Comparison of ENCODE assay signal across 8 cellular contexts in genomic region chr3:128497305-128498126, GRCh38. TPM values are rescaled to one million over a fixed set of nuclear protein-coding genes. Genes with fewer than 3 reads are reported as not detected.
A peak's percentile ranks its signal among the peaks of the same experiment; 100 is the strongest.
DNase-seq lines count a peak whose midpoint lies in the region; ATAC-seq and TF ChIP-seq lines count a peak whose summit lies in the region.

No MANE protein-coding gene starts in this region.

- no peak overlapping the region for H3K27ac ChIP-seq in gastrocnemius medialis

- no peaks in the 10 kb centered on the region for H3K9me3 ChIP-seq in gastrocnemius medialis

- peaks cover 8 to 15% of the 10 kb centered on the region in 2 donors for H3K4me1 ChIP-seq in gastrocnemius medialis

- peak overlapping the region; percentile 65 for H3K4me3 Mint-ChIP-seq in activated naive CD8-positive, alpha-beta T cell treated with anti-CD3 and anti-CD28 coated beads, Interleukin-2, amount 50 U/mL, for 24 hours

- no peak for TF ChIP-seq POLR2A in gastrocnemius medialis (IDR thresholded peaks at IDR 0.05)

- peak; percentile 87 for DNase-seq in ELF-1 (ENCODE audit: low read depth, low spot score)
- DNase-seq in NCI-H1092 treated with DMSO at 0.1 percent for 48 hours (lab: John Stamatoyannopoulos, UW), result peak; percentile 76
- peak; percentile 50 for DNase-seq in T follicular helper cell (ENCODE audit: low read depth)
- DNase-seq in activated naive CD8-positive, alpha-beta T cell treated with anti-CD3 and anti-CD28 coated beads, Interleukin-2, amount 50 U/mL, for 24 hours, result peak; percentile 78
- DNase-seq in hippocampal formation (lab: John Stamatoyannopoulos, UW), result peak; percentile 21 to 70
- DNase-seq in gastrocnemius medialis, result no peak

- intact Hi-C loops in gastrocnemius medialis (cut with DNase I; ENCODE audit: low total_unique reads), result loop anchor here (1.0 to 5.0 kb wide), 6 partner anchors 71 to 423 kb away; no protein-coding TSS in a partner anchor

- H3K4me1 Mint-ChIP-seq in activated naive CD8-positive, alpha-beta T cell treated with anti-CD3 and anti-CD28 coated beads, Interleukin-2, amount 50 U/mL, for 24 hours, result peaks cover 5% of the 10 kb centered on the region

- peak; percentile 51 to 94 (median 72) for TF ChIP-seq CTCF in gastrocnemius medialis (IDR thresholded peaks at IDR 0.05 in 4 of 5, conservative IDR thresholded peaks at IDR 0.05 in 1 of 5)

- in situ Hi-C loops in gastrocnemius medialis (cut with MboI; ENCODE audit: low sequenced_read_pairs in 4 of 4), result loop anchor here in 1 of 4 donors (25.0 kb wide), 1 partner anchor 410 kb away; no protein-coding TSS in a partner anchor

- no peaks in the 10 kb centered on the region for H3K9me3 Mint-ChIP-seq in activated naive CD8-positive, alpha-beta T cell treated with anti-CD3 and anti-CD28 coated beads, Interleukin-2, amount 50 U/mL, for 24 hours

- H3K4me3 ChIP-seq in gastrocnemius medialis, result peak overlapping the region; percentile 50 to 64 (median 56)

- peak; percentile 57 for ATAC-seq in activated naive CD8-positive, alpha-beta T cell treated with anti-CD3 and anti-CD28 coated beads, Interleukin-2, amount 50 U/mL, for 24 hours
- ATAC-seq in gastrocnemius medialis (peak; percentile 68 to 72), GM18520 (IDR thresholded peaks at IDR 0.05; ENCODE audit: unreplicated experiment) (no peak), HG02973 (IDR thresholded peaks at IDR 0.05; ENCODE audit: unreplicated experiment) (no peak)

- H3K27ac Mint-ChIP-seq in activated naive CD8-positive, alpha-beta T cell treated with anti-CD3 and anti-CD28 coated beads, Interleukin-2, amount 50 U/mL, for 24 hours, result peak overlapping the region; percentile 58

- peaks cover 70 to 74% (median 72%) of the 10 kb centered on the region in 3 donors for H3K27me3 ChIP-seq in gastrocnemius medialis

- H3K27me3 Mint-ChIP-seq in activated naive CD8-positive, alpha-beta T cell treated with anti-CD3 and anti-CD28 coated beads, Interleukin-2, amount 50 U/mL, for 24 hours, result peaks cover 53% of the 10 kb centered on the region

- no peaks in the 10 kb centered on the region for H3K36me3 ChIP-seq in gastrocnemius medialis

- no peaks in the 10 kb centered on the region for H3K36me3 Mint-ChIP-seq in activated naive CD8-positive, alpha-beta T cell treated with anti-CD3 and anti-CD28 coated beads, Interleukin-2, amount 50 U/mL, for 24 hours (ENCODE audit: low read depth)

RNA-seq across cellular contexts. Expression of gene GATA2, which starts 4.5 kb away (rescaled TPM):
- total RNA-seq in gastrocnemius medialis, result 10 to 100 TPM in 3 of 4 donors, 1 to 10 TPM in 1; 9.0 to 14.4 (median 12.7) TPM

RNA-seq across cellular contexts. Expression of gene DNAJB8, which starts 30.8 kb away (rescaled TPM):
- total RNA-seq in gastrocnemius medialis, result not detected

Comparison
In these comparisons a context has a peak if more than half of its experiments do, and no peak if none do; other contexts are left out.
1. DNase-seq: peak in ELF-1 (single experiment), NCI-H1092 treated with DMSO at 0.1 percent for 48 hours (single experiment), T follicular helper cell (single experiment), activated naive CD8-positive, alpha-beta T cell treated with anti-CD3 and anti-CD28 coated beads, Interleukin-2, amount 50 U/mL, for 24 hours (single experiment) and hippocampal formation (2 of 2); none in gastrocnemius medialis (0 of 2).
2. ATAC-seq: peak in activated naive CD8-positive, alpha-beta T cell treated with anti-CD3 and anti-CD28 coated beads, Interleukin-2, amount 50 U/mL, for 24 hours (single experiment) and gastrocnemius medialis (2 of 2); none in GM18520 (single experiment) and HG02973 (single experiment).